8 cellular contexts compared by ENCODE assay signal in the genomic region with DNA sequence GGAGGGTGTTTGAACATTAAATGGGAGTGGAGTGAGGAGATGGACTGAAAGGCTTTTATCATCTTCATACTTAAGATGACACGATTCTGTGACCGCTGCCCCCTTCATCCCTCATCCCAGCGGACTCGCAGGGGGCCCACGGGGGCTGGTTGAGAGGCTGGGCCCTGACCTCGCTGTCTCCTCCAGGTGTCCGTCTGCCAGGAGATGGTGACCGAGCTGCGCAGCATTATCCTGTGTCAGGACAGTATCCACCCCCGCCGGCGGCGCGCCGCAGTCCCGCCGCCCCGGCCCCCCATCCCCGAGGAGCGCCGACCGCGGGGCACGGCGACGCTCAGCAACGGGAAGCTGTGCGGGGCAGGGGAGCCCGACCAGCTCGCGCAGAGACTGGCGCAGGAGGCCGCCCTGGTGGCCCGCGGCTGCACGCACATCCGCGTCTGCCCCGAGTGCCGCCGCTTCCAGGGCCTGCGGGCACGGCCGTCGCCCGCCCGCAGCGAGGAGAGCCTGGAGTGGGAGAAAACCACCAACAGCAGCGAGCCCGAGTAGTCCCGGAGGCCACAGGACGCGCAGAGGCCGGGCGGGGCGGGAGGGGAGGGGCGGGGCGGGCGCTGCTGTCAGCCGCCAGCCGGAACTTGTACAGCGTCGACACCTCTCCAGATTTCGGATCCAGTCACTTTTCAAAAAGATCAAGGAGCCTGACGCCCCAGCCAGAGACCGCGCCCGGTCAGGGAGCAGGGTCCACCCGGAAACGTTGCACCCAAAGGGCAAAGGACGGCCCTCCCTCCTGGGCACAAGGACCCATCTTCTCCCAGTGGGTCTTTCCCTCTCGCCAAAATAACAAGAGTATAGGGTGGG. TPM values are rescaled to one million over a fixed set of nuclear protein-coding genes. Genes with fewer than 3 reads are reported as not detected.
DNase-seq lines count a peak whose midpoint lies in the region; ATAC-seq and TF ChIP-seq lines count a peak whose summit lies in the region.

No MANE protein-coding gene starts in this region.

- H3K36me3 Mint-ChIP-seq in CD4-positive, alpha-beta T cell (ENCODE audit: low read depth) = no peaks in the 10 kb centered on the region
- no peaks in the 10 kb centered on the region for H3K36me3 Mint-ChIP-seq in activated T-helper 17 cell treated with anti-CD3 and anti-CD28 coated beads, Interleukin-2, amount 50 U/mL, for 72 hours (ENCODE audit: low read depth)

- H3K9me3 Mint-ChIP-seq in CD4-positive, alpha-beta T cell = no peaks in the 10 kb centered on the region
- no peaks in the 10 kb centered on the region for H3K9me3 Mint-ChIP-seq in activated T-helper 17 cell treated with anti-CD3 and anti-CD28 coated beads, Interleukin-2, amount 50 U/mL, for 72 hours

- intact Hi-C loops in CD4-positive, alpha-beta T cell (cut with DNase I, micrococcal nuclease) = no loop called here

- H3K4me1 Mint-ChIP-seq in CD4-positive, alpha-beta T cell (ENCODE audit: low read depth) = peaks cover 16% of the 10 kb centered on the region
- peaks cover 7% of the 10 kb centered on the region for H3K4me1 Mint-ChIP-seq in activated T-helper 17 cell treated with anti-CD3 and anti-CD28 coated beads, Interleukin-2, amount 50 U/mL, for 72 hours

- H3K27ac Mint-ChIP-seq in CD4-positive, alpha-beta T cell = no peak overlapping the region
- H3K27ac Mint-ChIP-seq in activated T-helper 17 cell treated with anti-CD3 and anti-CD28 coated beads, Interleukin-2, amount 50 U/mL, for 72 hours = no peak overlapping the region

- 2% methylated on average over 72 of the region's 72 CpGs for WGBS in urinary bladder

- TF ChIP-seq CTCF in CD4-positive, alpha-beta T cell (IDR thresholded peaks at IDR 0.05) = peak; percentile 29
- peak; percentile 9 for TF ChIP-seq CTCF in fibroblast of villous mesenchyme (IDR thresholded peaks at IDR 0.05; ENCODE audit: insufficient read depth, low read depth, low read length)

- H3K27ac ChIP-seq in CD4-positive, alpha-beta T cell (ENCODE audit: low read depth, low read length) = no peak overlapping the region
- no peak overlapping the region for H3K27ac ChIP-seq in urinary bladder (ENCODE audit: low read depth)

- no peaks in the 10 kb centered on the region for H3K9me3 ChIP-seq in CD4-positive, alpha-beta T cell (ENCODE audit: control insufficient read depth, low read length)

- DNase-seq in CD4-positive, alpha-beta T cell = peak; percentile 0 to 43 (median 20)
- DNase-seq in NCI-H345 (lab: John Stamatoyannopoulos, UW) (peak; percentile 68), fibroblast of villous mesenchyme (ENCODE audit: low read depth) (peak; percentile 53), occipital lobe (lab: John Stamatoyannopoulos, UW) (peak; percentile 5), NCI-H128 (lab: John Stamatoyannopoulos, UW; ENCODE audit: unreplicated experiment) (no peak)

- ATAC-seq in CD4-positive, alpha-beta T cell (ENCODE audit: poor library complexity) = peak; percentile 91
- ATAC-seq in GM21619 (IDR thresholded peaks at IDR 0.05; ENCODE audit: unreplicated experiment) = peak; percentile 61
- ATAC-seq in activated T-helper 17 cell treated with anti-CD3 and anti-CD28 coated beads, Interleukin-2, amount 50 U/mL, for 72 hours (replicated peaks) = peak; percentile 93

- H3K36me3 ChIP-seq in urinary bladder (ENCODE audit: insufficient read depth) = no peaks in the 10 kb centered on the region

- H3K4me3 Mint-ChIP-seq in CD4-positive, alpha-beta T cell = peak overlapping the region; percentile 81
- peak overlapping the region; percentile 72 for H3K4me3 Mint-ChIP-seq in activated T-helper 17 cell treated with anti-CD3 and anti-CD28 coated beads, Interleukin-2, amount 50 U/mL, for 72 hours

- peak overlapping the region; percentile 39 for H3K4me3 ChIP-seq in fibroblast of villous mesenchyme (ENCODE audit: low read depth, low read length)
- peak overlapping the region; percentile 32 for H3K4me3 ChIP-seq in urinary bladder (ENCODE audit: low read depth, low read length)

- peaks cover 30% of the 10 kb centered on the region for H3K27me3 Mint-ChIP-seq in CD4-positive, alpha-beta T cell
- peaks cover 11% of the 10 kb centered on the region for H3K27me3 Mint-ChIP-seq in activated T-helper 17 cell treated with anti-CD3 and anti-CD28 coated beads, Interleukin-2, amount 50 U/mL, for 72 hours

- peaks cover 6% of the 10 kb centered on the region for H3K27me3 ChIP-seq in CD4-positive, alpha-beta T cell (ENCODE audit: control insufficient read depth, insufficient read depth, low read length)

- no peaks in the 10 kb centered on the region for H3K4me1 ChIP-seq in urinary bladder (ENCODE audit: insufficient read depth)

- CTCF ChIA-PET in CD4-positive, alpha-beta T cell (lab: Charles Lee) = no interaction called here

- POLR2A ChIA-PET in CD4-positive, alpha-beta T cell (lab: Charles Lee) = interaction anchor here (0.9 kb wide), 1 partner anchor 49 kb away, joined by 3 read pairs; no protein-coding TSS in a partner anchor

RNA-seq across cellular contexts. Expression of gene TBCEL, which starts 38.0 kb away (rescaled TPM):
- 10 to 100 TPM; 19.4 to 20.3 TPM for total RNA-seq in CD4-positive, alpha-beta T cell
- 1 to 10 TPM; 6.2 to 7.8 TPM for total RNA-seq in activated T-helper 17 cell treated with anti-CD3 and anti-CD28 coated beads, Interleukin-2, amount 50 U/mL, for 72 hours
- total RNA-seq in fibroblast of villous mesenchyme (23.2 and 29.8 TPM in 2 replicates), occipital lobe (62.2 TPM), urinary bladder (57.0 TPM)
- polyA plus RNA-seq in urinary bladder = 12.1 TPM
